Comparison of ENCODE assay signal across 36 cellular contexts in genomic region chr20:62487-62886, GRCh38. TPM values are rescaled to one million over a fixed set of nuclear protein-coding genes. Genes with fewer than 3 reads are reported as not detected.
"Had no signal": no experiment of that assay in that cellular context is flagged by ENCODE, and none has a peak within 500 bp of the region (broad histone marks: within the 10 kb centered on the region; RNA-seq: fewer than 3 reads in every experiment).

No MANE protein-coding gene starts in this region.

- ATAC-seq: effector memory CD8-positive, alpha-beta T cell; left lung; naive thymus-derived CD8-positive, alpha-beta T cell; pancreas; sciatic nerve; stimulated activated naive CD8-positive, alpha-beta T cell treated with anti-CD3 and anti-CD28 coated beads, Interleukin-15, amount 100 ng/mL, for 72 hours had no signal

- H3K36me3 Mint-ChIP-seq: naive thymus-derived CD8-positive, alpha-beta T cell had no signal

- H3K9me3 Mint-ChIP-seq: effector memory CD8-positive, alpha-beta T cell; naive thymus-derived CD8-positive, alpha-beta T cell; nephron progenitor cell; stimulated activated naive CD8-positive, alpha-beta T cell treated with anti-CD3 and anti-CD28 coated beads, Interleukin-15, amount 100 ng/mL, for 72 hours had no signal

- H3K27ac Mint-ChIP-seq: effector memory CD8-positive, alpha-beta T cell; naive thymus-derived CD8-positive, alpha-beta T cell; nephron progenitor cell; stimulated activated naive CD8-positive, alpha-beta T cell treated with anti-CD3 and anti-CD28 coated beads, Interleukin-15, amount 100 ng/mL, for 72 hours had no signal

- H3K4me1 Mint-ChIP-seq: naive thymus-derived CD8-positive, alpha-beta T cell; nephron progenitor cell; stimulated activated naive CD8-positive, alpha-beta T cell treated with anti-CD3 and anti-CD28 coated beads, Interleukin-15, amount 100 ng/mL, for 72 hours had no signal

- H3K79me2 ChIP-seq: hepatocyte had no signal

- DNase-seq: cerebellar nuclear complex; cortex of kidney; effector memory CD8-positive, alpha-beta T cell; foreskin fibroblast; heart left ventricle; left cardiac atrium; left lung; mesenchymal stem cell; midbrain; naive thymus-derived CD8-positive, alpha-beta T cell; nephron progenitor cell; nucleus accumbens; pancreas; retina; stimulated activated CD4-positive, alpha-beta T cell treated with anti-CD3 and anti-CD28 coated beads, Interleukin-12 subunit alpha, Interleukin-12 subunit beta, amount 100 ng/mL, for 4 hours; stimulated activated CD4-positive, alpha-beta T cell treated with anti-CD3 and anti-CD28 coated beads, Interleukin-1b, Interleukin-23, amount 100 ng/mL, for 48 hours; stimulated activated CD4-positive, alpha-beta T cell treated with anti-CD3 and anti-CD28 coated beads, Interleukin-4, amount 100 ng/mL, for 1 hour; stimulated activated CD8-positive, alpha-beta memory T cell treated with anti-CD3 and anti-CD28 coated beads, Interleukin-4, amount 100 ng/mL, for 48 hours; stimulated activated naive CD4-positive, alpha-beta T cell; stimulated activated naive CD8-positive, alpha-beta T cell treated with anti-CD3 and anti-CD28 coated beads, Interleukin-15, amount 100 ng/mL, for 72 hours; transverse colon had no signal

- H3K4me3 Mint-ChIP-seq: effector memory CD8-positive, alpha-beta T cell; naive thymus-derived CD8-positive, alpha-beta T cell; nephron progenitor cell; stimulated activated naive CD8-positive, alpha-beta T cell treated with anti-CD3 and anti-CD28 coated beads, Interleukin-15, amount 100 ng/mL, for 72 hours had no signal

- H3K9me3 ChIP-seq: gastroesophageal sphincter, pancreas, transverse colon had no signal

- H3K27ac ChIP-seq: gastroesophageal sphincter, heart left ventricle, hepatocyte, left lung, pancreas, suprapubic skin, transverse colon had no signal

- H3K27me3 Mint-ChIP-seq: effector memory CD8-positive, alpha-beta T cell; naive thymus-derived CD8-positive, alpha-beta T cell; stimulated activated naive CD8-positive, alpha-beta T cell treated with anti-CD3 and anti-CD28 coated beads, Interleukin-15, amount 100 ng/mL, for 72 hours had no signal

- H3K4me3 ChIP-seq: gastroesophageal sphincter, heart left ventricle, hepatocyte, left lung, pancreas, smooth muscle cell, suprapubic skin, transverse colon had no signal

- H3K27me3 ChIP-seq: hepatocyte, pancreas, transverse colon had no signal

- H3K36me3 ChIP-seq: gastroesophageal sphincter, heart left ventricle, left lung, pancreas, suprapubic skin, transverse colon had no signal

- H3K4me2 ChIP-seq: hepatocyte, smooth muscle cell had no signal

- FAIRE-seq: islet of Langerhans, pancreas had no signal

- H2AFZ ChIP-seq: hepatocyte had no signal

- H3K4me1 ChIP-seq: gastroesophageal sphincter, heart left ventricle, left lung, pancreas, suprapubic skin, transverse colon had no signal

RNA-seq across cellular contexts. Expression of gene DEFB125, which starts 25.0 kb away (rescaled TPM):
- total RNA-seq: dermis microvascular lymphatic vessel endothelial cell; gastroesophageal sphincter; heart left ventricle; hepatocyte; kidney epithelial cell; left cardiac atrium; left lung; lower leg skin; lung microvascular endothelial cell; myocyte; naive thymus-derived CD8-positive, alpha-beta T cell; pancreas; posterior vena cava; pulmonary artery endothelial cell; sciatic nerve; smooth muscle cell; suprapubic skin; transverse colon; urinary bladder had no signal
- polyA plus RNA-seq: esophagus; heart left ventricle; hepatocyte; naive thymus-derived CD8-positive, alpha-beta T cell; pancreas; smooth muscle cell; urinary bladder had no signal
